ENCODE assay signal across 20 cellular contexts in genomic region chr22:49685686-49686085, GRCh38.
"Had no signal": no experiment of that assay in that cellular context is flagged by ENCODE, and none has a peak within 500 bp of the region (broad histone marks: within the 10 kb centered on the region; RNA-seq: fewer than 3 reads in every experiment).

No MANE protein-coding gene starts in this region.

- H3K4me1 ChIP-seq: left ventricle myocardium inferior, lower lobe of right lung, pancreas, sigmoid colon, testis, tibial artery, upper lobe of right lung, uterus had no signal

- H3K4me3 ChIP-seq: hepatocyte, left ventricle myocardium inferior, lower lobe of right lung, pancreas, sigmoid colon, testis, tibial artery, upper lobe of right lung, uterus had no signal

- H3K36me3 ChIP-seq: left ventricle myocardium inferior, lower lobe of right lung, neutrophil, pancreas, sigmoid colon, tibial artery, upper lobe of right lung, uterus had no signal

- H3K4me1 Mint-ChIP-seq: natural killer cell; stimulated activated memory B cell treated with anti-CD40 and anti-IgM and Interleukin-4, amounts not matched to agents 10 μg/mL and 1 μg/mL and 100 μg/mL, for 72 hours had no signal

- H3K9me3 Mint-ChIP-seq: effector memory CD8-positive, alpha-beta T cell; natural killer cell had no signal

- H3K9me3 ChIP-seq: lower lobe of right lung, neutrophil, pancreas, sigmoid colon, testis, tibial artery, upper lobe of right lung, uterus had no signal

- H3K4me3 Mint-ChIP-seq: effector memory CD8-positive, alpha-beta T cell; natural killer cell; stimulated activated memory B cell treated with anti-CD40 and anti-IgM and Interleukin-4, amounts not matched to agents 10 μg/mL and 1 μg/mL and 100 μg/mL, for 72 hours had no signal

- H3K27me3 ChIP-seq: testis, uterus had no signal

- H2AFZ ChIP-seq: hepatocyte had no signal

- H3K27ac Mint-ChIP-seq: effector memory CD8-positive, alpha-beta T cell; natural killer cell; stimulated activated memory B cell treated with anti-CD40 and anti-IgM and Interleukin-4, amounts not matched to agents 10 μg/mL and 1 μg/mL and 100 μg/mL, for 72 hours had no signal

- DNase-seq: cortex of kidney; effector memory CD8-positive, alpha-beta T cell; kidney glomerular epithelial cell; left colon; left ventricle myocardium inferior; lower lobe of right lung; natural killer cell; pancreas; retina; stimulated activated CD4-positive, alpha-beta T cell treated with anti-CD3 and anti-CD28 coated beads, Interleukin-4, amount 100 ng/mL, for 4 hours; stimulated activated naive CD8-positive, alpha-beta T cell treated with anti-CD3 and anti-CD28 coated beads, Interleukin-15, Interleukin-2, amounts not matched to agents 100 U/mL and 50 U/mL, for 24 hours; substantia nigra; testis; upper lobe of right lung; uterus had no signal

- H3K36me3 Mint-ChIP-seq: natural killer cell; stimulated activated memory B cell treated with anti-CD40 and anti-IgM and Interleukin-4, amounts not matched to agents 10 μg/mL and 1 μg/mL and 100 μg/mL, for 72 hours had no signal

- H3K4me2 ChIP-seq: hepatocyte had no signal

- H3K27ac ChIP-seq: hepatocyte, left ventricle myocardium inferior, lower lobe of right lung, neutrophil, pancreas, sigmoid colon, testis, tibial artery, upper lobe of right lung, uterus had no signal

- ATAC-seq: effector memory CD8-positive, alpha-beta T cell; left colon; natural killer cell; pancreas; stimulated activated memory B cell treated with anti-CD40 and anti-IgM and Interleukin-4, amounts not matched to agents 10 μg/mL and 1 μg/mL and 100 μg/mL, for 72 hours; stimulated activated naive CD8-positive, alpha-beta T cell treated with anti-CD3 and anti-CD28 coated beads, Interleukin-15, Interleukin-2, amounts not matched to agents 100 U/mL and 50 U/mL, for 24 hours; upper lobe of right lung had no signal

- H3K79me2 ChIP-seq: hepatocyte had no signal
